ENCODE assay signal across 9 cellular contexts in genomic region chr11:131889146-131889577, GRCh38.
DNase-seq lines count a peak whose midpoint lies in the region; ATAC-seq, FAIRE-seq and TF ChIP-seq lines count a peak whose summit lies in the region.
"Had no signal": no experiment of that assay in that cellular context is flagged by ENCODE, and none has a peak within 500 bp of the region (broad histone marks: within the 10 kb centered on the region; RNA-seq: fewer than 3 reads in every experiment).

No MANE protein-coding gene starts in this region.

- no peak overlapping the region for H3K4me3 ChIP-seq in pancreas
- no peak overlapping the region for H3K4me3 ChIP-seq in lower leg skin (ENCODE audit: low read depth, poor library complexity, severe bottlenecking)

- CTCF ChIA-PET in activated CD4-positive, alpha-beta memory T cell treated with anti-CD3 and anti-CD28 coated beads for 36 hours (lab: Charles Lee), result no interaction called here

- no peak for TF ChIP-seq POLR2A in lower leg skin (IDR thresholded peaks at IDR 0.05)

- H3K4me3 Mint-ChIP-seq in activated CD4-positive, alpha-beta memory T cell treated with anti-CD3 and anti-CD28 coated beads for 36 hours, result no peak overlapping the region
- H3K4me3 Mint-ChIP-seq: activated T-helper 17 cell treated with anti-CD3 and anti-CD28 coated beads, Interleukin-2, amount 50 U/mL, for 72 hours had no signal

- intact Hi-C loops in pancreas (cut with DNase I), result loop anchor here in 1 of 3 donors (10.0 kb wide), 1 partner anchor 246 kb away; no protein-coding TSS in a partner anchor
- intact Hi-C loops in activated CD4-positive, alpha-beta memory T cell treated with anti-CD3 and anti-CD28 coated beads for 36 hours (cut with micrococcal nuclease), result no loop called here
- intact Hi-C loops in lower leg skin (cut with DNase I; ENCODE audit: low total_unique reads), result no loop called here

- DNase-seq in NCI-H1417 treated with DMSO at 0.1 percent for 48 hours (lab: John Stamatoyannopoulos, UW), result peak; percentile 97
- DNase-seq in epithelial cell of prostate (ENCODE audit: low read depth, low spot score), result no peak
- DNase-seq in pancreas, result no peak
- DNase-seq in activated CD4-positive, CD25-positive, alpha-beta regulatory T cell (lab: John Stamatoyannopoulos, UW), result no peak
- DNase-seq in activated CD4-positive, alpha-beta memory T cell treated with anti-CD3 and anti-CD28 coated beads for 36 hours, result no peak
- DNase-seq in NOMO-1 treated with dmso at 0.1 percent for 144 hours (lab: John Stamatoyannopoulos, UW; ENCODE audit: unreplicated experiment), result no peak
- DNase-seq in lower leg skin (ENCODE audit: low spot score in 2 of 2), result no peak

- TF ChIP-seq CTCF in pancreas (IDR thresholded peaks at IDR 0.05) (no peak), lower leg skin (IDR thresholded peaks at IDR 0.05) (no peak)

- peak; percentile 29 for ATAC-seq in GM18511 (IDR thresholded peaks at IDR 0.05; ENCODE audit: unreplicated experiment)
- peak in 3 of 4 donors; percentile 26 to 64 (median 47) for ATAC-seq in pancreas
- ATAC-seq: activated T-helper 17 cell treated with anti-CD3 and anti-CD28 coated beads, Interleukin-2, amount 50 U/mL, for 72 hours had no signal

- no peak for FAIRE-seq in pancreas (lab: Jason Lieb, UNC)

- POLR2A ChIA-PET in activated CD4-positive, alpha-beta memory T cell treated with anti-CD3 and anti-CD28 coated beads for 36 hours (lab: Charles Lee), result no interaction called here

- H3K4me1 Mint-ChIP-seq in activated CD4-positive, alpha-beta memory T cell treated with anti-CD3 and anti-CD28 coated beads for 36 hours (ENCODE audit: low read depth), result no peaks in the 10 kb centered on the region
- H3K4me1 Mint-ChIP-seq: activated T-helper 17 cell treated with anti-CD3 and anti-CD28 coated beads, Interleukin-2, amount 50 U/mL, for 72 hours had no signal

- H3K9me3 ChIP-seq in pancreas, result no peaks in the 10 kb centered on the region

- H3K9me3 Mint-ChIP-seq in activated CD4-positive, alpha-beta memory T cell treated with anti-CD3 and anti-CD28 coated beads for 36 hours, result no peaks in the 10 kb centered on the region

- H3K4me1 ChIP-seq in pancreas, result no peaks in the 10 kb centered on the region

- no peaks in the 10 kb centered on the region for H3K36me3 ChIP-seq in pancreas

- no peaks in the 10 kb centered on the region for H3K36me3 Mint-ChIP-seq in activated CD4-positive, alpha-beta memory T cell treated with anti-CD3 and anti-CD28 coated beads for 36 hours

- peaks cover 0 to 6% (median 0%) of the 10 kb centered on the region in 4 donors for H3K27me3 ChIP-seq in pancreas

- H3K27ac ChIP-seq in epithelial cell of prostate (peak overlapping the region; percentile 62), pancreas (no peak overlapping the region)

- no peak overlapping the region for H3K27ac Mint-ChIP-seq in activated CD4-positive, alpha-beta memory T cell treated with anti-CD3 and anti-CD28 coated beads for 36 hours
- H3K27ac Mint-ChIP-seq: activated T-helper 17 cell treated with anti-CD3 and anti-CD28 coated beads, Interleukin-2, amount 50 U/mL, for 72 hours had no signal

- WGBS in pancreas, 2 donors, result 57 to 59% methylated on average over 2 of the region's 2 CpGs
- WGBS in lower leg skin, 2 donors, result 43 to 49% methylated on average over 2 of the region's 2 CpGs

- no peaks in the 10 kb centered on the region for H3K27me3 Mint-ChIP-seq in activated CD4-positive, alpha-beta memory T cell treated with anti-CD3 and anti-CD28 coated beads for 36 hours
